30 cellular contexts compared by ENCODE assay signal in the genomic region with DNA sequence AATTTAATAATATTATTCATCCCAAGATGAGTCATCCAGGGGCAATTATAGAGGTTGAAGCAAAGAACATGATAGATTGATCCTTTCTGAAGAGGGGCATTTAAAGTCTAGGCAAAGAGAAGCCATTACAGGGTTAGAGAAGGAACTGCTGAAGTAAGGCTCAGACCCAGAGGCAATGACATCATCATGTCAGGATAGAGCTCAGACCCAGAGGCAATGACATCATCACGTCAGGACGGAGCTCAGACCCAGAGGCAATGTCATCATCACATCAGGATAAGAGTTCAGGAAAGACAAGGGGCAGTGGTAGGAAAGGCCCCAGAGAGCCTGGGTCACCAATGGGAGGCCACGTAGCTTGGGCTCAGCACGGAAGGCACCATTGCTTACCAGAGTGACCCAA.
"Had no signal": no experiment of that assay in that cellular context is flagged by ENCODE, and none has a peak within 500 bp of the region (broad histone marks: within the 10 kb centered on the region; RNA-seq: fewer than 3 reads in every experiment).

No MANE protein-coding gene starts in this region.

- DNase-seq: activated CD4-positive, alpha-beta memory T cell treated with anti-CD3 and anti-CD28 coated beads for 36 hours; activated CD4-positive, alpha-beta T cell treated with anti-CD3 and anti-CD28 coated beads for 36 hours; activated CD4-positive, alpha-beta T cell treated with anti-CD3 and anti-CD28 coated beads, Interleukin-2, amount 10 ng/mL, durations not matched to agents 24 days and 14 days; activated CD4-positive, CD25-positive, alpha-beta regulatory T cell; activated CD4-positive, CD25-positive, alpha-beta regulatory T cell treated with anti-CD3 and anti-CD28 coated beads, Interleukin-2, amount 50 U/mL, for 72 hours; activated CD8-positive, alpha-beta memory T cell treated with anti-CD3 and anti-CD28 coated beads, Interleukin-2, amount 10 ng/mL, durations not matched to agents 7 days and 5 days; activated CD8-positive, alpha-beta memory T cell treated with anti-CD3 and anti-CD28 coated beads, Interleukin-2, amount 50 U/mL, for 4 hours; activated CD8-positive, alpha-beta T cell treated with anti-CD3 and anti-CD28 coated beads, Interleukin-2, amount 10 ng/mL, durations not matched to agents 7 days and 5 days; activated effector memory CD4-positive, alpha-beta T cell treated with anti-CD3 and anti-CD28 coated beads, Interleukin-2, amount 50 U/mL, for 16 hours; activated naive CD4-positive, alpha-beta T cell treated with anti-CD3 and anti-CD28 coated beads for 36 hours; activated naive CD8-positive, alpha-beta T cell treated with anti-CD3 and anti-CD28 coated beads for 36 hours; activated naive CD8-positive, alpha-beta T cell treated with anti-CD3 and anti-CD28 coated beads, Interleukin-2, amount 50 U/mL, for 24 hours; activated T-cell treated with anti-CD3 and anti-CD28 coated beads, Interleukin-2, amount 50 U/mL, for 1 hour; activated T-cell treated with anti-CD3 and anti-CD28 coated beads, Interleukin-2, amount 50 U/mL, for 48 hours; adrenal gland; amygdala; aorta; body of pancreas; caudate nucleus; effector memory CD4-positive, alpha-beta T cell; endodermal cell; foreskin fibroblast; head of caudate nucleus; T-helper 2 cell had no signal

- H3K27ac Mint-ChIP-seq: activated CD4-positive, alpha-beta memory T cell treated with anti-CD3 and anti-CD28 coated beads for 36 hours; activated CD4-positive, alpha-beta T cell treated with anti-CD3 and anti-CD28 coated beads for 36 hours; activated CD4-positive, alpha-beta T cell treated with anti-CD3 and anti-CD28 coated beads, Interleukin-2, amount 10 ng/mL, durations not matched to agents 24 days and 14 days; activated CD8-positive, alpha-beta memory T cell treated with anti-CD3 and anti-CD28 coated beads, Interleukin-2, amount 10 ng/mL, durations not matched to agents 7 days and 5 days; activated CD8-positive, alpha-beta T cell treated with anti-CD3 and anti-CD28 coated beads, Interleukin-2, amount 10 ng/mL, durations not matched to agents 7 days and 5 days; activated naive CD4-positive, alpha-beta T cell treated with anti-CD3 and anti-CD28 coated beads for 36 hours; activated naive CD4-positive, alpha-beta T cell treated with anti-CD3 and anti-CD28 coated beads, Interleukin-2, amount 50 U/mL, for 24 hours; activated naive CD8-positive, alpha-beta T cell treated with anti-CD3 and anti-CD28 coated beads for 36 hours; activated naive CD8-positive, alpha-beta T cell treated with anti-CD3 and anti-CD28 coated beads, Interleukin-2, amount 50 U/mL, for 24 hours; activated T-helper 1 cell treated with anti-CD3 and anti-CD28 coated beads, Interleukin-12 subunit alpha, Interleukin-12 subunit beta, Interleukin-2, Interleukin-4 antibody, amounts not matched to agents 30 ng/mL and 10 ng/mL and 1 ng/mL, durations not matched to agents 14 hours and 24 hours and 36 hours; activated T-helper 2 cell treated with anti-CD3 and anti-CD28 coated beads, Interferon-gamma antibody, Interleukin-2, Interleukin-4, amounts not matched to agents 10 μg/mL and 5 μg/mL and 100 μg/mL, durations not matched to agents 14 hours and 24 hours and 36 hours; endodermal cell had no signal

- H3K36me3 ChIP-seq: adrenal gland had no signal

- ATAC-seq: activated CD4-positive, alpha-beta T cell treated with anti-CD3 and anti-CD28 coated beads for 36 hours; activated CD8-positive, alpha-beta memory T cell treated with anti-CD3 and anti-CD28 coated beads, Interleukin-2, amount 10 ng/mL, durations not matched to agents 7 days and 5 days; activated CD8-positive, alpha-beta T cell treated with anti-CD3 and anti-CD28 coated beads, Interleukin-2, amount 10 ng/mL, durations not matched to agents 7 days and 5 days; activated naive CD8-positive, alpha-beta T cell treated with anti-CD3 and anti-CD28 coated beads, Interleukin-2, amount 50 U/mL, for 24 hours; body of pancreas; esophagus mucosa had no signal

- H3K9me3 Mint-ChIP-seq: activated CD4-positive, alpha-beta memory T cell treated with anti-CD3 and anti-CD28 coated beads for 36 hours; activated CD4-positive, alpha-beta T cell treated with anti-CD3 and anti-CD28 coated beads, Interleukin-2, amount 10 ng/mL, durations not matched to agents 24 days and 14 days; activated naive CD4-positive, alpha-beta T cell treated with anti-CD3 and anti-CD28 coated beads for 36 hours; activated naive CD4-positive, alpha-beta T cell treated with anti-CD3 and anti-CD28 coated beads, Interleukin-2, amount 50 U/mL, for 24 hours; activated naive CD8-positive, alpha-beta T cell treated with anti-CD3 and anti-CD28 coated beads for 36 hours; activated naive CD8-positive, alpha-beta T cell treated with anti-CD3 and anti-CD28 coated beads, Interleukin-2, amount 50 U/mL, for 24 hours; activated T-helper 1 cell treated with anti-CD3 and anti-CD28 coated beads, Interleukin-12 subunit alpha, Interleukin-12 subunit beta, Interleukin-2, Interleukin-4 antibody, amounts not matched to agents 30 ng/mL and 10 ng/mL and 1 ng/mL, durations not matched to agents 14 hours and 24 hours and 36 hours; activated T-helper 2 cell treated with anti-CD3 and anti-CD28 coated beads, Interferon-gamma antibody, Interleukin-2, Interleukin-4, amounts not matched to agents 10 μg/mL and 5 μg/mL and 100 μg/mL, durations not matched to agents 14 hours and 24 hours and 36 hours; endodermal cell had no signal

- H3K9me3 ChIP-seq: adrenal gland, body of pancreas had no signal

- H3K36me3 Mint-ChIP-seq: activated CD4-positive, alpha-beta memory T cell treated with anti-CD3 and anti-CD28 coated beads for 36 hours; activated CD8-positive, alpha-beta memory T cell treated with anti-CD3 and anti-CD28 coated beads, Interleukin-2, amount 10 ng/mL, durations not matched to agents 7 days and 5 days; activated naive CD4-positive, alpha-beta T cell treated with anti-CD3 and anti-CD28 coated beads, Interleukin-2, amount 50 U/mL, for 24 hours; activated naive CD8-positive, alpha-beta T cell treated with anti-CD3 and anti-CD28 coated beads for 36 hours had no signal

- H3K4me3 ChIP-seq: adrenal gland, body of pancreas had no signal

- FAIRE-seq: colon, frontal cortex had no signal

- H3K4me3 Mint-ChIP-seq: activated CD4-positive, alpha-beta memory T cell treated with anti-CD3 and anti-CD28 coated beads for 36 hours; activated CD4-positive, alpha-beta T cell treated with anti-CD3 and anti-CD28 coated beads for 36 hours; activated CD4-positive, alpha-beta T cell treated with anti-CD3 and anti-CD28 coated beads, Interleukin-2, amount 10 ng/mL, durations not matched to agents 24 days and 14 days; activated CD8-positive, alpha-beta memory T cell treated with anti-CD3 and anti-CD28 coated beads, Interleukin-2, amount 10 ng/mL, durations not matched to agents 7 days and 5 days; activated CD8-positive, alpha-beta T cell treated with anti-CD3 and anti-CD28 coated beads, Interleukin-2, amount 10 ng/mL, durations not matched to agents 7 days and 5 days; activated naive CD4-positive, alpha-beta T cell treated with anti-CD3 and anti-CD28 coated beads for 36 hours; activated naive CD4-positive, alpha-beta T cell treated with anti-CD3 and anti-CD28 coated beads, Interleukin-2, amount 50 U/mL, for 24 hours; activated naive CD8-positive, alpha-beta T cell treated with anti-CD3 and anti-CD28 coated beads for 36 hours; activated naive CD8-positive, alpha-beta T cell treated with anti-CD3 and anti-CD28 coated beads, Interleukin-2, amount 50 U/mL, for 24 hours; activated T-helper 1 cell treated with anti-CD3 and anti-CD28 coated beads, Interleukin-12 subunit alpha, Interleukin-12 subunit beta, Interleukin-2, Interleukin-4 antibody, amounts not matched to agents 30 ng/mL and 10 ng/mL and 1 ng/mL, durations not matched to agents 14 hours and 24 hours and 36 hours; endodermal cell had no signal

- H3K27ac ChIP-seq: adrenal gland, body of pancreas had no signal

- H3K27me3 Mint-ChIP-seq: activated CD4-positive, alpha-beta T cell treated with anti-CD3 and anti-CD28 coated beads, Interleukin-2, amount 10 ng/mL, durations not matched to agents 24 days and 14 days had no signal

- H3K4me1 Mint-ChIP-seq: activated CD4-positive, alpha-beta T cell treated with anti-CD3 and anti-CD28 coated beads for 36 hours; activated CD4-positive, alpha-beta T cell treated with anti-CD3 and anti-CD28 coated beads, Interleukin-2, amount 10 ng/mL, durations not matched to agents 24 days and 14 days; activated CD8-positive, alpha-beta memory T cell treated with anti-CD3 and anti-CD28 coated beads, Interleukin-2, amount 10 ng/mL, durations not matched to agents 7 days and 5 days; activated naive CD4-positive, alpha-beta T cell treated with anti-CD3 and anti-CD28 coated beads, Interleukin-2, amount 50 U/mL, for 24 hours; activated naive CD8-positive, alpha-beta T cell treated with anti-CD3 and anti-CD28 coated beads for 36 hours; activated naive CD8-positive, alpha-beta T cell treated with anti-CD3 and anti-CD28 coated beads, Interleukin-2, amount 50 U/mL, for 24 hours; endodermal cell had no signal

- H3K4me1 ChIP-seq: adrenal gland, body of pancreas had no signal

- H3K27me3 ChIP-seq: adrenal gland, body of pancreas had no signal
